15 cellular contexts compared by ENCODE assay signal in the genomic region with DNA sequence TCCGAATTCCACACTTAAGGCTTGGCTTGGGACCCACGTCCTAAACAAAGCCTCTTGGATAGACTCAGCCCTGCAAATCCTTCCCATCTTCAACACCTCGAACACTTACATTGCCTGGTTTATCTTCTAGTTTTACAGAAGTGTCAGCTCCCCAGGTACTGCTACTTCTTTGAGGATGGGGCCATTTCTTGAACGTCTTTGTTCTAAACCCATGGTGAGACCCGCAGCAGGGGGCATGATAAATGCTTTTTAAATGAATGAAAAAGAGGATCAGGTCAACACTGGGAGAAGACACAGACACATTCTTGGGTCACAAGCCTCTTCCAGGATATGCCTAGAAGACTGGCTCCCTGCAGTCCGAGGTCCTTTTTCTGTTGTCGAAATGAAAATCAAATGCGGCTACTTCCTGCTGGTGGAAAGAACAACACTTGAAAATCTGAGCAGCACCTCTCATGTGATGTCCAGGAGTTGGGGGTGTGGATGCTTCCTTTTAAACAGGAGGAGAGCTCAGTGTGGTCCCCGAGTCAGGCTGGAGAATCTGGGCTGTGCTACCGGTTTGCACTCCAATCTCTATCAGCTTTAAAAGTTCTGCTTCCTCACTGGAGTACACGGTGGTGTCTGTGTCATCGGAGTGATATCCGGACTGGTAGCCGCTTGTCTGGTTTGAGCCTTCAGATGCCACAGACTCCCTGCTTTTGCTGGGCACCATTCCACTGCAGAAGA. TPM values are rescaled to one million over a fixed set of nuclear protein-coding genes. Genes with fewer than 3 reads are reported as not detected.
DNase-seq lines count a peak whose midpoint lies in the region; ATAC-seq, FAIRE-seq and TF ChIP-seq lines count a peak whose summit lies in the region.
"Had no signal": no experiment of that assay in that cellular context is flagged by ENCODE, and none has a peak within 500 bp of the region (broad histone marks: within the 10 kb centered on the region; RNA-seq: fewer than 3 reads in every experiment).

No MANE protein-coding gene starts in this region.

- no peak for TF ChIP-seq RAD21 in liver (IDR thresholded peaks at IDR 0.05)
- TF ChIP-seq RAD21 in HepG2 (CRISPR knock-in tag; IDR thresholded peaks at IDR 0.05): no peak

- H2BK12ac ChIP-seq in mesenchymal stem cell (ENCODE audit: low read length in 2 of 2): no peak overlapping the region

- H3K23ac ChIP-seq in mesenchymal stem cell (ENCODE audit: low read length in 2 of 2): no peak overlapping the region

- H3K36me3 ChIP-seq in liver (ENCODE audit: control insufficient read depth in 4 of 4, insufficient read depth in 3 of 4, low read depth in 1 of 4, low read length in 3 of 4) (no peaks in the 10 kb centered on the region), HepG2 (replicated peaks in 1 of 2; ENCODE audit: control insufficient read depth in 1 of 2, insufficient read depth in 2 of 2, low read length in 2 of 2) (no peaks in the 10 kb centered on the region), mesenchymal stem cell (ENCODE audit: control insufficient read depth in 1 of 2, insufficient read depth in 2 of 2, low read depth in 1 of 2, low read length in 2 of 2) (no peaks in the 10 kb centered on the region), vagina (no peaks in the 10 kb centered on the region)
- H3K36me3 ChIP-seq: thoracic aorta had no signal

- no peak overlapping the region for H4K8ac ChIP-seq in mesenchymal stem cell (ENCODE audit: low read length)

- TF ChIP-seq CTCF in liver (IDR thresholded peaks at IDR 0.05; ENCODE audit: low read depth, low read length, missing input control) (no peak), HepG2 (CRISPR knock-in tag; IDR thresholded peaks at IDR 0.05) (no peak), vagina (IDR thresholded peaks at IDR 0.05) (no peak)

- no peak overlapping the region for H4K91ac ChIP-seq in mesenchymal stem cell (ENCODE audit: low read length)

- no peak overlapping the region for H3K14ac ChIP-seq in mesenchymal stem cell (ENCODE audit: low read length in 2 of 2)

- H2BK120ac ChIP-seq in mesenchymal stem cell (ENCODE audit: low read depth, low read length): no peak overlapping the region

- FAIRE-seq in HepG2 (lab: Jason Lieb, UNC) (no peak), GM19239 (lab: Jason Lieb, UNC) (no peak)

- H3K18ac ChIP-seq in mesenchymal stem cell (ENCODE audit: low read depth in 1 of 2, low read length in 2 of 2): no peak overlapping the region

- POLR2A ChIA-PET in HepG2 (lab: Yijun Ruan, JAX): no interaction called here

- H3K4me3 ChIP-seq in liver (ENCODE audit: low read depth in 1 of 3, low read length in 3 of 3) (no peak overlapping the region), HepG2 (replicated peaks in 1 of 3; ENCODE audit: insufficient read depth in 1 of 3, low read depth in 2 of 3, low read length in 3 of 3) (no peak overlapping the region), mesenchymal stem cell (ENCODE audit: insufficient read depth in 1 of 2, low read depth in 1 of 2, low read length in 2 of 2) (no peak overlapping the region), vagina (no peak overlapping the region)
- H3K4me3 ChIP-seq: thoracic aorta had no signal

- H4K20me1 ChIP-seq in HepG2 (ENCODE audit: insufficient read depth, low read length): no peaks in the 10 kb centered on the region

- H3K27me3 ChIP-seq in liver (ENCODE audit: control insufficient read depth in 4 of 4, insufficient read depth in 4 of 4, low read length in 3 of 4) (no peaks in the 10 kb centered on the region), HepG2 (ENCODE audit: control insufficient read depth in 1 of 2, insufficient read depth in 2 of 2, low read length in 2 of 2) (peaks cover 0 to 15% of the 10 kb centered on the region in 2 experiments; a peak in 3 of 5 replicates), mesenchymal stem cell (ENCODE audit: control insufficient read depth in 1 of 2, insufficient read depth in 1 of 2, low read length in 2 of 2) (peaks cover 0 to 6% of the 10 kb centered on the region in 2 experiments), vagina (no peaks in the 10 kb centered on the region)

- H3K4me1 ChIP-seq in liver (ENCODE audit: control insufficient read depth in 4 of 4, insufficient read depth in 4 of 4, low read length in 3 of 4): no peaks in the 10 kb centered on the region
- H3K4me1 ChIP-seq in HepG2 (ENCODE audit: insufficient read depth, low read length): no peaks in the 10 kb centered on the region
- H3K4me1 ChIP-seq in mesenchymal stem cell (ENCODE audit: control insufficient read depth, insufficient read depth, low read depth, low read length): peaks cover 4% of the 10 kb centered on the region
- H3K4me1 ChIP-seq in vagina: peaks cover 8% of the 10 kb centered on the region

- H3K9ac ChIP-seq in liver (ENCODE audit: low read depth in 1 of 2, low read length in 2 of 2): no peak overlapping the region
- H3K9ac ChIP-seq in HepG2 (ENCODE audit: insufficient read depth, low read depth, low read length): no peak overlapping the region
- H3K9ac ChIP-seq in mesenchymal stem cell (ENCODE audit: low read length): no peak overlapping the region

- ATAC-seq in HepG2 (no peak), GM18858 (IDR thresholded peaks at IDR 0.05; ENCODE audit: unreplicated experiment) (no peak)
- ATAC-seq: Panc1, T-helper 17 cell had no signal

- TF ChIP-seq POLR2A in HepG2 (IDR thresholded peaks at IDR 0.05; ENCODE audit: insufficient read depth in 1 of 2, low read depth in 2 of 2, low read length in 2 of 2) (no peak), vagina (IDR thresholded peaks at IDR 0.05) (no peak)

- in situ Hi-C loops in HepG2 (cut with HindIII; ENCODE audit: extremely low pct_ligation_motif_present, low pct_unique_long_range_greater_than_20kb): no loop called here

- WGBS in liver: 53% methylated on average over 14 of the region's 14 CpGs
- 38% methylated on average over 14 of the region's 14 CpGs for WGBS in HepG2 (ENCODE audit: low lambda C conversion rate)
- WGBS in mesenchymal stem cell: 76% methylated on average over 14 of the region's 14 CpGs

- no peak overlapping the region for H2BK15ac ChIP-seq in mesenchymal stem cell (ENCODE audit: low read depth, poor library complexity, severe bottlenecking)

- H3K4me2 ChIP-seq in HepG2 (ENCODE audit: low read depth, low read length) (no peak overlapping the region), mesenchymal stem cell (ENCODE audit: low read length, poor library complexity, severe bottlenecking) (no peak overlapping the region)

- DNase-seq in HepG2 (ENCODE audit: low spot score) (no peak), fibroblast of gingiva (ENCODE audit: low read depth) (peak; percentile 24), mesenchymal stem cell (no peak), vagina (ENCODE audit: extremely low spot score in 2 of 2) (no peak), HT-29 (ENCODE audit: low spot score) (no peak), GM19239 (ENCODE audit: insufficient read length, low spot score) (no peak)
- DNase-seq: activated CD4-positive, alpha-beta T cell treated with anti-CD3 and anti-CD28 coated beads, Interleukin-2, amount 10 ng/mL, durations not matched to agents 7 days and 5 days; anterior cingulate cortex; NCI-H446; stimulated activated CD4-positive, alpha-beta T cell treated with anti-CD3 and anti-CD28 coated beads, Interleukin-12 subunit alpha, Interleukin-12 subunit beta, amount 100 ng/mL, for 4 hours; T-helper 17 cell had no signal

- no TSS peak for BruUV-seq in HepG2 (replicated peaks; lab: Mats Ljungman, UMichigan)

- no peaks in the 10 kb centered on the region for H3K79me1 ChIP-seq in mesenchymal stem cell (replicated peaks; ENCODE audit: low read length, poor library complexity, severe bottlenecking)

- H3K4ac ChIP-seq in mesenchymal stem cell (ENCODE audit: low read depth in 1 of 2, low read length in 2 of 2): no peak overlapping the region

- CTCF ChIA-PET in HepG2 (lab: Yijun Ruan, JAX; ENCODE audit: low intra/inter-chr PET ratio, low total read pairs): no interaction called here

- H3K27ac ChIP-seq in liver (ENCODE audit: low read depth in 1 of 2, low read length in 2 of 2) (peak overlapping the region; percentile 5 to 25), HepG2 (ENCODE audit: extremely low read length, insufficient read depth, low read length) (no peak overlapping the region), mesenchymal stem cell (ENCODE audit: low read length, poor library complexity, severe bottlenecking) (no peak overlapping the region), vagina (peak overlapping the region; percentile 15)
- H3K27ac ChIP-seq: thoracic aorta had no signal

- no peak overlapping the region for H2AK5ac ChIP-seq in mesenchymal stem cell (ENCODE audit: low read length, severe bottlenecking)

- H2BK5ac ChIP-seq in mesenchymal stem cell (ENCODE audit: low read depth, low read length, poor library complexity, severe bottlenecking): no peak overlapping the region

- H2AFZ ChIP-seq in HepG2 (ENCODE audit: low read length): no peak overlapping the region
- H2AFZ ChIP-seq in mesenchymal stem cell (ENCODE audit: low read depth, low read length): peak overlapping the region; percentile 37

- no peaks in the 10 kb centered on the region for H3K9me3 ChIP-seq in liver (ENCODE audit: control insufficient read depth in 4 of 4, low read length in 3 of 4)
- H3K9me3 ChIP-seq in HepG2 (ENCODE audit: low read length): no peaks in the 10 kb centered on the region
- no peaks in the 10 kb centered on the region for H3K9me3 ChIP-seq in mesenchymal stem cell (ENCODE audit: control insufficient read depth, low read length)
- no peaks in the 10 kb centered on the region for H3K9me3 ChIP-seq in vagina
- H3K9me3 ChIP-seq: thoracic aorta had no signal

- intact Hi-C loops in HepG2 (cut with micrococcal nuclease; ENCODE audit: unreplicated experiment) (no loop called here), vagina (cut with DNase I) (no loop called here)

- TF ChIP-seq EP300 in HepG2 (IDR thresholded peaks at IDR 0.05; ENCODE audit: low read depth in 2 of 2, low read length in 2 of 2) (no peak), HepG2 (CRISPR knock-in tag; IDR thresholded peaks at IDR 0.05; ENCODE audit: borderline replicate concordance) (no peak)

- H3K79me2 ChIP-seq in HepG2 (ENCODE audit: insufficient read depth, low read length): no peaks in the 10 kb centered on the region

RNA-seq across cellular contexts. Expression of gene KDR, which starts 45.8 kb away (rescaled TPM):
- 10 to 100 TPM; 29.5 to 39.1 TPM for total RNA-seq in liver
- 10 to 100 TPM in 1 of 2 donors, 1 to 10 TPM in 1; 6.1 to 19.8 TPM for polyA plus RNA-seq in liver
- total RNA-seq in HepG2 (2016; rRNA removed; fragmentation: Illumina TruSeq; extraction: Trizol): not detected in 2 replicates
- total RNA-seq in HepG2 (2016; cell fraction: cytosol; rRNA removed; fragmentation: Illumina TruSeq; extraction: Trizol; ENCODE audit: low read depth): not detected in 2 replicates
- total RNA-seq in HepG2 (2016; cell fraction: insoluble cytoplasmic fraction; rRNA removed; fragmentation: Illumina TruSeq; extraction: Trizol): not detected in 2 replicates
- not detected in 2 replicates for total RNA-seq in HepG2 (2016; cell fraction: membrane; rRNA removed; fragmentation: Illumina TruSeq; extraction: Trizol)
- total RNA-seq in HepG2 (2016; cell fraction: nucleus; rRNA removed; fragmentation: Illumina TruSeq; extraction: Trizol): not detected in 2 replicates
- polyA plus RNA-seq in HepG2 (2011; rRNA removed): not detected in 2 replicates
- not detected in 2 replicates for polyA plus RNA-seq in HepG2 (2011; cell fraction: cytosol; rRNA removed)
- polyA plus RNA-seq in HepG2 (2011; cell fraction: nucleus; rRNA removed): not detected in 2 replicates
- polyA plus RNA-seq in HepG2 (2012): not detected in 2 replicates
- polyA plus RNA-seq in HepG2 (2016; cell fraction: cytosol; fragmentation: Illumina TruSeq; extraction: Trizol; ENCODE audit: low read depth): not detected in 2 replicates
- not detected in 2 replicates for polyA plus RNA-seq in HepG2 (2016; cell fraction: insoluble cytoplasmic fraction; fragmentation: Illumina TruSeq; extraction: Trizol; ENCODE audit: low read depth)
- polyA plus RNA-seq in HepG2 (2016; cell fraction: membrane; fragmentation: Illumina TruSeq; extraction: Trizol; ENCODE audit: low read depth): not detected in 2 replicates
- polyA plus RNA-seq in HepG2 (2016; cell fraction: nucleus; fragmentation: Illumina TruSeq; extraction: Trizol; ENCODE audit: insufficient read depth, low read depth): not detected in 2 replicates
- polyA minus RNA-seq in HepG2 (2011; rRNA and poly(A)+ RNA removed; ENCODE audit: low replicate concordance): not detected in 2 replicates
- polyA minus RNA-seq in HepG2 (2011; cell fraction: cytosol; rRNA and poly(A)+ RNA removed): not detected in 2 replicates
- not detected in 2 replicates for polyA minus RNA-seq in HepG2 (2011; cell fraction: nucleus; rRNA and poly(A)+ RNA removed)
- polyA plus RNA-seq in mesenchymal stem cell (2013, experiment 1 of 2): 1.7 TPM
- polyA plus RNA-seq in mesenchymal stem cell (2013, experiment 2 of 2): 1.5 TPM
- total RNA-seq in vagina: 19.4 TPM
- not detected in 2 replicates for total RNA-seq in HT-29 (2014; rRNA removed; shearing (Covaris generic))
- total RNA-seq: activated CD4-positive, alpha-beta T cell treated with anti-CD3 and anti-CD28 coated beads, Interleukin-2, amount 10 ng/mL, durations not matched to agents 7 days and 5 days; T-helper 17 cell had no signal

Comparison
In these comparisons a context has a peak if more than half of its experiments do, and no peak if none do; other contexts are left out.
1. H3K27ac ChIP-seq: peak in liver (2 of 2) and vagina (single experiment); none in HepG2 (single experiment) and mesenchymal stem cell (single experiment).
2. RNA of gene KDR, which starts 45.8 kb away (total RNA-seq): 29.5 to 39.1 TPM in liver and 19.4 TPM in vagina (single experiment); not detected in HepG2 and not detected in HT-29; every median in the first group is over 10 times any median in the second.